In the genomic region with DNA sequence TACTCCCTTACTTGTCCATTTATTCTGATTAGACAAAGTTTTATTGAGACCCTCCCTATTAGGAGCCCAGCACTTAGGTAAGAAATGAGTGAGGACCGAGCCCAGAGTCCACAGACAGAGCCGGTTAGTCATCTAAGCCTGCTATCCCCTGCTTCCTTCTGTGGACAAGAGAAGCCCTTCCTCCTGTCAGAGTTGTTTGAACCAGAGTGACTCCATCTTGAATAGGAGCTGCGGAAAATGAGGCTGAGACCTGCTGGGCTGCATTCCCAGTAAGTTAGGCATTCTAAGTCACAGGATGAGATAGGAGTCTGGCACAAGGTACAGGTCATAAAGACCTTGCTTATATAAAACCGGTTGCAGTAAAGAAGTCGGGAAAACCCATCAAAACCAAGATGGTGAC, we compare ENCODE assay signal across 24 cellular contexts.
"Had no signal": no experiment of that assay in that cellular context is flagged by ENCODE, and none has a peak within 500 bp of the region (broad histone marks: within the 10 kb centered on the region; RNA-seq: fewer than 3 reads in every experiment).

No MANE protein-coding gene starts in this region.

- H3K4me3 ChIP-seq: stomach, suprapubic skin, tibial nerve, vagina had no signal

- H3K9me3 Mint-ChIP-seq: activated naive CD4-positive, alpha-beta T cell treated with anti-CD3 and anti-CD28 coated beads for 36 hours; activated naive CD8-positive, alpha-beta T cell treated with anti-CD3 and anti-CD28 coated beads, Interleukin-2, amount 10 ng/mL, durations not matched to agents 7 days and 5 days; activated T-cell treated with anti-CD3 and anti-CD28 coated beads, Interleukin-2, amount 50 U/mL, for 4 hours; activated T-helper 2 cell treated with anti-CD3 and anti-CD28 coated beads, Interferon-gamma antibody, Interleukin-2, Interleukin-4, amounts not matched to agents 10 μg/mL and 5 μg/mL and 100 μg/mL, durations not matched to agents 14 hours and 24 hours and 36 hours; mesothelial cell of epicardium had no signal

- H3K4me1 ChIP-seq: stomach, suprapubic skin, vagina had no signal

- H3K36me3 ChIP-seq: stomach, suprapubic skin, vagina had no signal

- H3K27me3 ChIP-seq: tibial nerve, vagina had no signal

- ATAC-seq: activated T-cell treated with anti-CD3 and anti-CD28 coated beads, Interleukin-2, amount 50 U/mL, for 4 hours; naive thymus-derived CD8-positive, alpha-beta T cell had no signal

- H3K9me3 ChIP-seq: stomach, suprapubic skin, tibial nerve, vagina had no signal

- DNase-seq: activated CD4-positive, alpha-beta T cell treated with anti-CD3 and anti-CD28 coated beads, Interleukin-2, amount 50 U/mL, for 1 hour; activated CD4-positive, CD25-positive, alpha-beta regulatory T cell treated with anti-CD3 and anti-CD28 coated beads, Interleukin-2, amount 50 U/mL, for 72 hours; activated CD8-positive, alpha-beta memory T cell treated with anti-CD3 and anti-CD28 coated beads, Interleukin-2, amount 50 U/mL, for 4 hours; activated naive CD4-positive, alpha-beta T cell treated with anti-CD3 and anti-CD28 coated beads for 36 hours; activated naive CD8-positive, alpha-beta T cell treated with anti-CD3 and anti-CD28 coated beads, Interleukin-2, amount 10 ng/mL, durations not matched to agents 7 days and 5 days; activated T-cell treated with anti-CD3 and anti-CD28 coated beads, Interleukin-2, amount 50 U/mL, for 4 hours; amniotic stem cell; cerebellar nuclear complex; cortex of kidney; erythroblast; glutamatergic neuron; hippocampal formation; left ventricle myocardium superior; naive thymus-derived CD8-positive, alpha-beta T cell; stimulated activated CD4-positive, alpha-beta T cell treated with anti-CD3 and anti-CD28 coated beads, Interleukin-12 subunit alpha, Interleukin-12 subunit beta, amount 100 ng/mL, for 4 hours; stomach had no signal

- H3K27ac Mint-ChIP-seq: activated naive CD4-positive, alpha-beta T cell treated with anti-CD3 and anti-CD28 coated beads for 36 hours; activated naive CD8-positive, alpha-beta T cell treated with anti-CD3 and anti-CD28 coated beads, Interleukin-2, amount 10 ng/mL, durations not matched to agents 7 days and 5 days; activated T-helper 2 cell treated with anti-CD3 and anti-CD28 coated beads, Interferon-gamma antibody, Interleukin-2, Interleukin-4, amounts not matched to agents 10 μg/mL and 5 μg/mL and 100 μg/mL, durations not matched to agents 14 hours and 24 hours and 36 hours; mesothelial cell of epicardium; naive thymus-derived CD8-positive, alpha-beta T cell; progenitor cell of endocrine pancreas had no signal

- H3K36me3 Mint-ChIP-seq: activated naive CD8-positive, alpha-beta T cell treated with anti-CD3 and anti-CD28 coated beads, Interleukin-2, amount 10 ng/mL, durations not matched to agents 7 days and 5 days; mesothelial cell of epicardium; naive thymus-derived CD8-positive, alpha-beta T cell had no signal

- H3K4me3 Mint-ChIP-seq: activated naive CD4-positive, alpha-beta T cell treated with anti-CD3 and anti-CD28 coated beads for 36 hours; activated naive CD8-positive, alpha-beta T cell treated with anti-CD3 and anti-CD28 coated beads, Interleukin-2, amount 10 ng/mL, durations not matched to agents 7 days and 5 days; activated T-cell treated with anti-CD3 and anti-CD28 coated beads, Interleukin-2, amount 50 U/mL, for 4 hours; mesothelial cell of epicardium; naive thymus-derived CD8-positive, alpha-beta T cell had no signal

- FAIRE-seq: frontal cortex had no signal

- H3K4me1 Mint-ChIP-seq: activated naive CD8-positive, alpha-beta T cell treated with anti-CD3 and anti-CD28 coated beads, Interleukin-2, amount 10 ng/mL, durations not matched to agents 7 days and 5 days had no signal

- H3K27ac ChIP-seq: stomach, suprapubic skin, vagina, VCaP had no signal
